Comparison of ENCODE assay signal across 1 cellular context in the genomic region with DNA sequence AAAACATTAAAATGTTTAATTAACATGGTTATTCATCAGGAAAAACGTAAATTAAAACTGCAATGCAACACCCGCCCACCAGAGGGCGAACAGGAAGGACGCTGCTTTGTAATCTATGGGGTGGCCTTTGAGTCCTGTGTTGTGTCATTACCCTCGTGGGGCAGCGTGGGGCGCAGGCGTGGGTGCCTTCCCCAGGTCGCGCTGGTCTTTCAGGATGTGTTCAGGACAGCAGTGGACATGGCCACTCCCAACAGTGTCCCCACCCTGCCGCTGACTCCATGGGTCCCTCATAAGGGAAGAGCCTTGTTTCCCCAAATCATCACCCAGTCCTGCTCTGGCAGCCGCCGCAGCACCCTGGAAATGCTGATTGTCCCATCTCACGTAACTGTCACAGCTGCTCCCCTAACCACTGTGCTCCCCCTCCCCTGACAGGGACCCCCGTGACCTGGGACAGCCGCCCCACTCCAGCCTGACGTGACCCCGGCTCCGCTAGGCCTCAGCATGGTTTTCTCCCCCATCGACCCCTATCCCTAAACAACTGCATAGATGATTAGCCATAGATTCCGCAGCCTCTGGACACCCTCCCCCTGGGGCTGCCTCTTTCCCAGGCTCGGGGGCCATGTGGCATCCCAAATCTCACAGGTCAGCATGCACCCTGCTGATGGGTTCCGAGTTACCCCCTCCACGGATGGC.
TF ChIP-seq lines count a peak whose summit lies in the region.

No MANE protein-coding gene starts in this region.

TF ChIP-seq in H1, 55 proteins besides CTCF, POLR2A, EP300 and RAD21:
- no peak for TF ChIP-seq ATF2 (IDR thresholded peaks at IDR 0.05; ENCODE audit: low read length)
- no peak for TF ChIP-seq HDAC2 (IDR thresholded peaks at IDR 0.05; ENCODE audit: borderline replicate concordance in 1 of 2, low read depth in 2 of 2, low read length in 2 of 2)
- no peak for TF ChIP-seq RBBP5 (IDR thresholded peaks at IDR 0.05; ENCODE audit: borderline replicate concordance, low read depth, low read length)
- TF ChIP-seq EGR1 (IDR thresholded peaks at IDR 0.05; ENCODE audit: borderline replicate concordance, low read depth, low read length), result no peak
- no peak for TF ChIP-seq SUZ12 (IDR thresholded peaks at IDR 0.05; ENCODE audit: low read length)
- TF ChIP-seq, protein P1, sequence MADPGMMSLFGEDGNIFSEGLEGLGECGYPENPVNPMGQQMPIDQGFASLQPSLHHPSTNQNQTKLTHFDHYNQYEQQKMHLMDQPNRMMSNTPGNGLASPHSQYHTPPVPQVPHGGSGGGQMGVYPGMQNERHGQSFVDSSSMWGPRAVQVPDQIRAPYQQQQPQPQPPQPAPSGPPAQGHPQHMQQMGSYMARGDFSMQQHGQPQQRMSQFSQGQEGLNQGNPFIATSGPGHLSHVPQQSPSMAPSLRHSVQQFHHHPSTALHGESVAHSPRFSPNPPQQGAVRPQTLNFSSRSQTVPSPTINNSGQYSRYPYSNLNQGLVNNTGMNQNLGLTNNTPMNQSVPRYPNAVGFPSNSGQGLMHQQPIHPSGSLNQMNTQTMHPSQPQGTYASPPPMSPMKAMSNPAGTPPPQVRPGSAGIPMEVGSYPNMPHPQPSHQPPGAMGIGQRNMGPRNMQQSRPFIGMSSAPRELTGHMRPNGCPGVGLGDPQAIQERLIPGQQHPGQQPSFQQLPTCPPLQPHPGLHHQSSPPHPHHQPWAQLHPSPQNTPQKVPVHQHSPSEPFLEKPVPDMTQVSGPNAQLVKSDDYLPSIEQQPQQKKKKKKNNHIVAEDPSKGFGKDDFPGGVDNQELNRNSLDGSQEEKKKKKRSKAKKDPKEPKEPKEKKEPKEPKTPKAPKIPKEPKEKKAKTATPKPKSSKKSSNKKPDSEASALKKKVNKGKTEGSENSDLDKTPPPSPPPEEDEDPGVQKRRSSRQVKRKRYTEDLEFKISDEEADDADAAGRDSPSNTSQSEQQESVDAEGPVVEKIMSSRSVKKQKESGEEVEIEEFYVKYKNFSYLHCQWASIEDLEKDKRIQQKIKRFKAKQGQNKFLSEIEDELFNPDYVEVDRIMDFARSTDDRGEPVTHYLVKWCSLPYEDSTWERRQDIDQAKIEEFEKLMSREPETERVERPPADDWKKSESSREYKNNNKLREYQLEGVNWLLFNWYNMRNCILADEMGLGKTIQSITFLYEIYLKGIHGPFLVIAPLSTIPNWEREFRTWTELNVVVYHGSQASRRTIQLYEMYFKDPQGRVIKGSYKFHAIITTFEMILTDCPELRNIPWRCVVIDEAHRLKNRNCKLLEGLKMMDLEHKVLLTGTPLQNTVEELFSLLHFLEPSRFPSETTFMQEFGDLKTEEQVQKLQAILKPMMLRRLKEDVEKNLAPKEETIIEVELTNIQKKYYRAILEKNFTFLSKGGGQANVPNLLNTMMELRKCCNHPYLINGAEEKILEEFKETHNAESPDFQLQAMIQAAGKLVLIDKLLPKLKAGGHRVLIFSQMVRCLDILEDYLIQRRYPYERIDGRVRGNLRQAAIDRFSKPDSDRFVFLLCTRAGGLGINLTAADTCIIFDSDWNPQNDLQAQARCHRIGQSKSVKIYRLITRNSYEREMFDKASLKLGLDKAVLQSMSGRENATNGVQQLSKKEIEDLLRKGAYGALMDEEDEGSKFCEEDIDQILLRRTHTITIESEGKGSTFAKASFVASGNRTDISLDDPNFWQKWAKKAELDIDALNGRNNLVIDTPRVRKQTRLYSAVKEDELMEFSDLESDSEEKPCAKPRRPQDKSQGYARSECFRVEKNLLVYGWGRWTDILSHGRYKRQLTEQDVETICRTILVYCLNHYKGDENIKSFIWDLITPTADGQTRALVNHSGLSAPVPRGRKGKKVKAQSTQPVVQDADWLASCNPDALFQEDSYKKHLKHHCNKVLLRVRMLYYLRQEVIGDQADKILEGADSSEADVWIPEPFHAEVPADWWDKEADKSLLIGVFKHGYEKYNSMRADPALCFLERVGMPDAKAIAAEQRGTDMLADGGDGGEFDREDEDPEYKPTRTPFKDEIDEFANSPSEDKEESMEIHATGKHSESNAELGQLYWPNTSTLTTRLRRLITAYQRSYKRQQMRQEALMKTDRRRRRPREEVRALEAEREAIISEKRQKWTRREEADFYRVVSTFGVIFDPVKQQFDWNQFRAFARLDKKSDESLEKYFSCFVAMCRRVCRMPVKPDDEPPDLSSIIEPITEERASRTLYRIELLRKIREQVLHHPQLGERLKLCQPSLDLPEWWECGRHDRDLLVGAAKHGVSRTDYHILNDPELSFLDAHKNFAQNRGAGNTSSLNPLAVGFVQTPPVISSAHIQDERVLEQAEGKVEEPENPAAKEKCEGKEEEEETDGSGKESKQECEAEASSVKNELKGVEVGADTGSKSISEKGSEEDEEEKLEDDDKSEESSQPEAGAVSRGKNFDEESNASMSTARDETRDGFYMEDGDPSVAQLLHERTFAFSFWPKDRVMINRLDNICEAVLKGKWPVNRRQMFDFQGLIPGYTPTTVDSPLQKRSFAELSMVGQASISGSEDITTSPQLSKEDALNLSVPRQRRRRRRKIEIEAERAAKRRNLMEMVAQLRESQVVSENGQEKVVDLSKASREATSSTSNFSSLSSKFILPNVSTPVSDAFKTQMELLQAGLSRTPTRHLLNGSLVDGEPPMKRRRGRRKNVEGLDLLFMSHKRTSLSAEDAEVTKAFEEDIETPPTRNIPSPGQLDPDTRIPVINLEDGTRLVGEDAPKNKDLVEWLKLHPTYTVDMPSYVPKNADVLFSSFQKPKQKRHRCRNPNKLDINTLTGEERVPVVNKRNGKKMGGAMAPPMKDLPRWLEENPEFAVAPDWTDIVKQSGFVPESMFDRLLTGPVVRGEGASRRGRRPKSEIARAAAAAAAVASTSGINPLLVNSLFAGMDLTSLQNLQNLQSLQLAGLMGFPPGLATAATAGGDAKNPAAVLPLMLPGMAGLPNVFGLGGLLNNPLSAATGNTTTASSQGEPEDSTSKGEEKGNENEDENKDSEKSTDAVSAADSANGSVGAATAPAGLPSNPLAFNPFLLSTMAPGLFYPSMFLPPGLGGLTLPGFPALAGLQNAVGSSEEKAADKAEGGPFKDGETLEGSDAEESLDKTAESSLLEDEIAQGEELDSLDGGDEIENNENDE (IDR thresholded peaks at IDR 0.05; ENCODE audit: insufficient replicate concordance, low read length), result no peak
- no peak for TF ChIP-seq SRF (IDR thresholded peaks at IDR 0.05; ENCODE audit: low read depth, low read length)
- TF ChIP-seq CBX8 (IDR thresholded peaks at IDR 0.05; ENCODE audit: borderline replicate concordance, low read depth, low read length), result no peak
- TF ChIP-seq MAX (IDR thresholded peaks at IDR 0.05), result no peak
- no peak for TF ChIP-seq TAF7 (optimal IDR thresholded peaks at IDR 0.05; ENCODE audit: borderline replicate concordance, low read depth, low read length)
- TF ChIP-seq RNF2 (IDR thresholded peaks at IDR 0.05; ENCODE audit: borderline replicate concordance, low read depth, low read length, missing control alignments, poor library complexity, severe bottlenecking), result no peak
